Comparison of ENCODE assay signal across 8 cellular contexts in the genomic region with DNA sequence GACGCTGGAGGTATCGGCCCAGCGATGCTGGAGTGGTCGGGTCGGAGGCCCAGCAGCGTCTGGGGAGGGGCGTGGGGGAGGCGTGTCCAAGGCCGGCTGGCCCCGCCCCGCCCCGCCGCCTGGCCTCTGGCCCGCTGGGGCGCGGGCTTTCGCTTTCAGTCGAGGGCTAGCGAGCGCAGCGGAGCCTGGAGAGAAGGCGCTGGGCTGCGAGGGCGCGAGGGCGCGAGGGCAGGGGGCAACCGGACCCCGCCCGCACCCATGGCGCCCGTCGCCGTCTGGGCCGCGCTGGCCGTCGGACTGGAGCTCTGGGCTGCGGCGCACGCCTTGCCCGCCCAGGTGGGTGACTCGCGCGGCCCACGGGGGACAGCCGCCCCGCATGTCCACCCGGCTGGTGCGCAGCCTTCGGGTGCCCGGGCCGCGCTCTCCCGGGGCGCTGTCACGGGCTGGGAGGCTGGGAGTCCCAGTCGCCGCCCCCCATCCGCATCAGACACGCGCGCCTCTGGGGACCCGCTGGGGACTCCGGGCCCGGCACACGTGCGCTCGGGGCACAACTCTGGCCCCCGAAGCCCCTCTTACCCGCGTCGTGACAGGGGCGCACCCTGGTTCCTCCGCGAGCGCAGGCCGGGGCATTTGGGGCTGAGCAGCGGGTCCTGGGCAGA. TPM values are rescaled to one million over a fixed set of nuclear protein-coding genes. Genes with fewer than 3 reads are reported as not detected.
DNase-seq lines count a peak whose midpoint lies in the region; ATAC-seq and TF ChIP-seq lines count a peak whose summit lies in the region.

A gene (plus strand): TSS at position 158 of the 659 bp plus-strand sequence. CDS start 101 bp downstream, at position 259.

- intact Hi-C loops in CD14-positive monocyte (cut with micrococcal nuclease), result loop anchor here (2.0 to 5.0 kb wide), 2 partner anchors 18 to 40 kb away; no protein-coding TSS in a partner anchor
- intact Hi-C loops in activated CD8-positive, alpha-beta T cell treated with anti-CD3 and anti-CD28 coated beads for 36 hours (cut with micrococcal nuclease), result no loop called here

- H3K4me3 Mint-ChIP-seq in CD14-positive monocyte (peak within 1 kb of the TSS; percentile 100), mesothelial cell of epicardium (peak within 1 kb of the TSS; percentile 70)
- H3K4me3 Mint-ChIP-seq in activated CD8-positive, alpha-beta T cell treated with anti-CD3 and anti-CD28 coated beads for 36 hours, result peak within 1 kb of the TSS; percentile 92

- H3K4me1 ChIP-seq in effector memory CD4-positive, alpha-beta T cell (ENCODE audit: control insufficient read depth, insufficient read depth, low read length, poor library complexity, severe bottlenecking), result peaks cover 53% of the 10 kb centered on the region

- TF ChIP-seq CTCF in CD14-positive monocyte (IDR thresholded peaks at IDR 0.05), result no peak
- no peak for TF ChIP-seq CTCF in activated CD8-positive, alpha-beta T cell treated with anti-CD3 and anti-CD28 coated beads for 36 hours (IDR thresholded peaks at IDR 0.05)
- no peak for TF ChIP-seq CTCF in mesothelial cell of epicardium (IDR thresholded peaks at IDR 0.05; ENCODE audit: unreplicated experiment)

- no peaks in the 10 kb centered on the region for H3K36me3 ChIP-seq in effector memory CD4-positive, alpha-beta T cell (ENCODE audit: control insufficient read depth, insufficient read depth, low read length)

- POLR2A ChIA-PET in activated CD8-positive, alpha-beta T cell treated with anti-CD3 and anti-CD28 coated beads for 36 hours (lab: Charles Lee), result interaction anchor here (0.6 to 5.8 kb wide), 11 partner anchors 10 to 257 kb away, joined by 3 to 57 read pairs (median 4); no protein-coding TSS in a partner anchor

- H3K9me3 Mint-ChIP-seq in CD14-positive monocyte (peaks cover 2 to 7% (median 3%) of the 10 kb centered on the region in 7 donors), mesothelial cell of epicardium (no peaks in the 10 kb centered on the region)
- H3K9me3 Mint-ChIP-seq in activated CD8-positive, alpha-beta T cell treated with anti-CD3 and anti-CD28 coated beads for 36 hours, result peaks cover 4% of the 10 kb centered on the region

- no peaks in the 10 kb centered on the region for H3K9me3 ChIP-seq in effector memory CD4-positive, alpha-beta T cell (ENCODE audit: control insufficient read depth, low read length)

- CTCF ChIA-PET in activated CD8-positive, alpha-beta T cell treated with anti-CD3 and anti-CD28 coated beads for 36 hours (lab: Charles Lee), result interaction anchor here (1.4 to 3.3 kb wide), 3 partner anchors 11 to 42 kb away, joined by 9 to 15 read pairs (median 9); no protein-coding TSS in a partner anchor

- DNase-seq in CD14-positive monocyte (ENCODE audit: low spot score) (peak; percentile 79), M059J (ENCODE audit: low read depth) (peak; percentile 42), mesothelial cell of epicardium (ENCODE audit: low spot score in 2 of 2, unreplicated experiment in 2 of 2) (no peak), amniotic stem cell (lab: John Stamatoyannopoulos, UW) (no peak)
- DNase-seq in activated CD8-positive, alpha-beta T cell treated with anti-CD3 and anti-CD28 coated beads for 36 hours, result peak; percentile 75
- peak; percentile 46 to 67 (median 47) for DNase-seq in effector memory CD4-positive, alpha-beta T cell
- peak; percentile 21 to 61 (median 38) for DNase-seq in stimulated activated naive CD4-positive, alpha-beta T cell (lab: John Stamatoyannopoulos, UW)

- H3K4me1 Mint-ChIP-seq in CD14-positive monocyte (peaks cover 78% of the 10 kb centered on the region), mesothelial cell of epicardium (peaks cover 9% of the 10 kb centered on the region)
- H3K4me1 Mint-ChIP-seq in activated CD8-positive, alpha-beta T cell treated with anti-CD3 and anti-CD28 coated beads for 36 hours (ENCODE audit: low read depth), result peaks cover 64% of the 10 kb centered on the region

- peak within 1 kb of the TSS; percentile 88 for H3K27ac ChIP-seq in effector memory CD4-positive, alpha-beta T cell (ENCODE audit: insufficient read depth, low read length, poor library complexity, severe bottlenecking)

- peaks cover 0 to 4% (median 3%) of the 10 kb centered on the region in 3 donors for H3K27me3 Mint-ChIP-seq in CD14-positive monocyte (ENCODE audit: low read depth in 3 of 3)
- H3K27me3 Mint-ChIP-seq in activated CD8-positive, alpha-beta T cell treated with anti-CD3 and anti-CD28 coated beads for 36 hours, result no peaks in the 10 kb centered on the region
- H3K27me3 Mint-ChIP-seq in mesothelial cell of epicardium (ENCODE audit: low read depth), result peaks cover 55% of the 10 kb centered on the region

- peak within 1 kb of the TSS; percentile 86 for H3K4me3 ChIP-seq in effector memory CD4-positive, alpha-beta T cell (ENCODE audit: insufficient read depth, low read depth, low read length, poor library complexity, severe bottlenecking)

- ATAC-seq in GM19397 (IDR thresholded peaks at IDR 0.05; ENCODE audit: unreplicated experiment), result peak; percentile 50
- peak; percentile 60 for ATAC-seq in activated CD8-positive, alpha-beta T cell treated with anti-CD3 and anti-CD28 coated beads for 36 hours

- no peaks in the 10 kb centered on the region for H3K27me3 ChIP-seq in effector memory CD4-positive, alpha-beta T cell (replicated peaks; ENCODE audit: control insufficient read depth, insufficient read depth, low read length, poor library complexity, severe bottlenecking)

- H3K36me3 Mint-ChIP-seq in CD14-positive monocyte (peaks cover 44 to 46% of the 10 kb centered on the region in 2 donors), mesothelial cell of epicardium (no peaks in the 10 kb centered on the region)
- peaks cover 41% of the 10 kb centered on the region for H3K36me3 Mint-ChIP-seq in activated CD8-positive, alpha-beta T cell treated with anti-CD3 and anti-CD28 coated beads for 36 hours (ENCODE audit: low read depth)

- peak within 1 kb of the TSS; percentile 97 to 100 (median 99) for H3K27ac Mint-ChIP-seq in CD14-positive monocyte
- H3K27ac Mint-ChIP-seq in activated CD8-positive, alpha-beta T cell treated with anti-CD3 and anti-CD28 coated beads for 36 hours, result peak within 1 kb of the TSS; percentile 99
- H3K27ac Mint-ChIP-seq in mesothelial cell of epicardium, result no peak within 1 kb of the TSS

RNA-seq across cellular contexts. Expression of the gene that starts here (rescaled TPM):
- 100 to 1,000 TPM; 436 to 761 TPM for polyA plus RNA-seq in CD14-positive monocyte
- total RNA-seq in M059J (2014; rRNA removed; shearing (Covaris generic)), result 1.5 and 5.4 TPM in 2 replicates
- total RNA-seq in activated CD8-positive, alpha-beta T cell treated with anti-CD3 and anti-CD28 coated beads for 36 hours, result 100 to 1,000 TPM; 173 to 191 TPM
- 2.9 to 3.1 TPM (median 2.9 TPM) in 3 replicates for total RNA-seq in mesothelial cell of epicardium

Comparison
In these comparisons a context has a peak if more than half of its experiments do, and no peak if none do; other contexts are left out.
1. RNA of the gene that starts here (total RNA-seq): 173 to 191 TPM in activated CD8-positive, alpha-beta T cell treated with anti-CD3 and anti-CD28 coated beads for 36 hours; 2.9 to 3.1 TPM in mesothelial cell of epicardium and 1.5 to 5.4 TPM in M059J; every median in the first group is over 10 times any median in the second.
2. DNase-seq: peak in CD14-positive monocyte (single experiment), M059J (single experiment), activated CD8-positive, alpha-beta T cell treated with anti-CD3 and anti-CD28 coated beads for 36 hours (single experiment), effector memory CD4-positive, alpha-beta T cell (3 of 3) and stimulated activated naive CD4-positive, alpha-beta T cell (6 of 6); none in mesothelial cell of epicardium (0 of 2) and amniotic stem cell (single experiment).
3. Peak in every context shown above with its lines, with median percentiles within 50 percentile points of each other: H3K4me3 Mint-ChIP-seq.